Comparison of ENCODE assay signal across 21 cellular contexts in genomic region chr12:127770123-127770522, GRCh38.
DNase-seq lines count a peak whose midpoint lies in the region; ATAC-seq lines count a peak whose summit lies in the region.
"Had no signal": no experiment of that assay in that cellular context is flagged by ENCODE, and none has a peak within 500 bp of the region (broad histone marks: within the 10 kb centered on the region; RNA-seq: fewer than 3 reads in every experiment).

No MANE protein-coding gene starts in this region.

- no peak overlapping the region for H3K4me3 ChIP-seq in Jurkat, Clone E6-1 (ENCODE audit: low read length)
- H3K4me3 ChIP-seq: gastroesophageal sphincter, left ventricle myocardium inferior, smooth muscle cell, upper lobe of left lung had no signal

- DNase-seq in DMS 273 (lab: John Stamatoyannopoulos, UW; ENCODE audit: unreplicated experiment) (peak; percentile 9), DMS 273 treated with DMSO at 0.1 percent for 48 hours (lab: John Stamatoyannopoulos, UW) (no peak), RPMI7951 (ENCODE audit: low read depth) (peak; percentile 19), cerebellum (ENCODE audit: low spot score) (peak; percentile 40), glomerular visceral epithelial cell (ENCODE audit: extremely low spot score) (no peak), 8988T (no peak)
- peak; percentile 87 for DNase-seq in Jurkat, Clone E6-1 (ENCODE audit: low read depth, low spot score)
- DNase-seq: activated CD4-positive, alpha-beta T cell treated with anti-CD3 and anti-CD28 coated beads, Interleukin-2, amount 50 U/mL, for 1 hour; anterior cingulate cortex; CD4-positive, alpha-beta memory T cell; DMS153; left ventricle myocardium inferior; naive thymus-derived CD4-positive, alpha-beta T cell; NCI-H1436 treated with DMSO at 0.1 percent for 48 hours; NCI-H748 treated with DMSO at 0.1 percent for 48 hours; SIG-M5; stimulated activated CD4-positive, alpha-beta T cell treated with anti-CD3 and anti-CD28 coated beads, Interleukin-2, amount 100 ng/mL, for 24 hours; upper lobe of left lung had no signal

- ATAC-seq in HG02678 (IDR thresholded peaks at IDR 0.05; ENCODE audit: unreplicated experiment), result no peak
- ATAC-seq: gastroesophageal sphincter; naive thymus-derived CD4-positive, alpha-beta T cell had no signal

Comparison
In these comparisons a context has a peak if more than half of its experiments do, and no peak if none do; other contexts are left out.
1. DNase-seq: peak in DMS 273 (single experiment), Jurkat, Clone E6-1 (single experiment), RPMI7951 (single experiment) and cerebellum (single experiment); none in DMS 273 treated with DMSO at 0.1 percent for 48 hours (single experiment), glomerular visceral epithelial cell (single experiment) and 8988T (single experiment).